In genomic region chr18:49949991-49950395, GRCh38 we compare ENCODE assay signal across 16 cellular contexts.
A peak's percentile ranks its signal among the peaks of the same experiment; 100 is the strongest.
DNase-seq lines count a peak whose midpoint lies in the region; ATAC-seq, FAIRE-seq and TF ChIP-seq lines count a peak whose summit lies in the region.
"Had no signal": no experiment of that assay in that cellular context is flagged by ENCODE, and none has a peak within 500 bp of the region (broad histone marks: within the 10 kb centered on the region; RNA-seq: fewer than 3 reads in every experiment).

No MANE protein-coding gene starts in this region.

- H3K36me3 Mint-ChIP-seq in CD8-positive, alpha-beta memory T cell, result peaks cover 0 to 2% (median under 1%) of the 10 kb centered on the region in 3 donors
- no peaks in the 10 kb centered on the region for H3K36me3 Mint-ChIP-seq in effector memory CD8-positive, alpha-beta T cell (ENCODE audit: insufficient read depth)

- CTCF ChIA-PET in CD8-positive, alpha-beta memory T cell (lab: Charles Lee), result no interaction called here

- H3K9me3 ChIP-seq in CD8-positive, alpha-beta memory T cell (ENCODE audit: low read length), result no peaks in the 10 kb centered on the region
- no peaks in the 10 kb centered on the region for H3K9me3 ChIP-seq in esophagus squamous epithelium
- H3K9me3 ChIP-seq: gastroesophageal sphincter, neutrophil, stomach had no signal

- peak; percentile 74 for ATAC-seq in effector memory CD8-positive, alpha-beta T cell (replicated peaks)
- ATAC-seq in HG03521 (IDR thresholded peaks at IDR 0.05; ENCODE audit: unreplicated experiment), result no peak
- ATAC-seq: gastroesophageal sphincter, Panc1 had no signal

- no peak for TF ChIP-seq POLR2A in esophagus squamous epithelium (IDR thresholded peaks at IDR 0.05)

- peak in 2 of 5 donors; percentile 36 to 56 for DNase-seq in CD8-positive, alpha-beta memory T cell
- DNase-seq in GM19239 (ENCODE audit: insufficient read length, low spot score) (no peak), NOMO-1 treated with dmso at 0.1 percent for 144 hours (lab: John Stamatoyannopoulos, UW; ENCODE audit: unreplicated experiment) (peak; percentile 52), esophagus squamous epithelium (lab: John Stamatoyannopoulos, UW) (no peak), NCI-H2029 (lab: John Stamatoyannopoulos, UW) (no peak)
- DNase-seq in effector memory CD8-positive, alpha-beta T cell, result peak in 2 of 3 experiments; percentile 5
- DNase-seq: activated CD4-positive, CD25-positive, alpha-beta regulatory T cell treated with anti-CD3 and anti-CD28 coated beads, Interleukin-2, amount 50 U/mL, for 72 hours; Calu3; cerebellar nuclear complex; NCI-H1092 treated with DMSO at 0.1 percent for 48 hours; NCI-H226; stomach had no signal

- no peak overlapping the region for H3K27ac ChIP-seq in CD8-positive, alpha-beta memory T cell (ENCODE audit: low read depth, low read length)
- H3K27ac ChIP-seq in esophagus squamous epithelium, result no peak overlapping the region
- H3K27ac ChIP-seq: gastroesophageal sphincter, neutrophil, stomach had no signal

- H3K4me3 ChIP-seq in CD8-positive, alpha-beta memory T cell (ENCODE audit: low read length), result peak overlapping the region; percentile 17
- H3K4me3 ChIP-seq in esophagus squamous epithelium, result no peak overlapping the region
- H3K4me3 ChIP-seq: gastroesophageal sphincter, stomach had no signal

- POLR2A ChIA-PET in CD8-positive, alpha-beta memory T cell (lab: Charles Lee), result no interaction called here

- H3K27me3 ChIP-seq in CD8-positive, alpha-beta memory T cell (ENCODE audit: insufficient read depth, low read length, poor library complexity, severe bottlenecking), result no peaks in the 10 kb centered on the region
- H3K27me3 ChIP-seq in esophagus squamous epithelium, result no peaks in the 10 kb centered on the region
- H3K27me3 ChIP-seq: gastroesophageal sphincter, stomach had no signal

- H3K27ac Mint-ChIP-seq in CD8-positive, alpha-beta memory T cell, result peak overlapping the region in 4 of 8 donors; percentile 0 to 70 (median 66)
- no peak overlapping the region for H3K27ac Mint-ChIP-seq in effector memory CD8-positive, alpha-beta T cell

- H3K4me1 ChIP-seq in CD8-positive, alpha-beta memory T cell (ENCODE audit: insufficient read depth, low read length), result peaks cover 25% of the 10 kb centered on the region
- no peaks in the 10 kb centered on the region for H3K4me1 ChIP-seq in esophagus squamous epithelium
- H3K4me1 ChIP-seq: gastroesophageal sphincter, stomach had no signal

- H3K4me1 Mint-ChIP-seq in CD8-positive, alpha-beta memory T cell, result peaks cover 13 to 17% (median 16%) of the 10 kb centered on the region in 3 donors
- peaks cover 7 to 12% of the 10 kb centered on the region in 2 donors for H3K4me1 Mint-ChIP-seq in effector memory CD8-positive, alpha-beta T cell (ENCODE audit: low read depth in 2 of 2)

- no peak for TF ChIP-seq CTCF in esophagus squamous epithelium (IDR thresholded peaks at IDR 0.05)

- peak overlapping the region in 6 of 7 donors; percentile 34 to 68 (median 61) for H3K4me3 Mint-ChIP-seq in CD8-positive, alpha-beta memory T cell
- H3K4me3 Mint-ChIP-seq in effector memory CD8-positive, alpha-beta T cell, result peak overlapping the region in 1 of 2 donors; percentile 69

- FAIRE-seq in GM19239 (lab: Jason Lieb, UNC), result peak; percentile 78

- WGBS in esophagus squamous epithelium, 2 donors, result 15 to 41% methylated on average over 2 of the region's 2 CpGs

- no peaks in the 10 kb centered on the region for H3K36me3 ChIP-seq in CD8-positive, alpha-beta memory T cell (ENCODE audit: insufficient read depth, low read length)
- H3K36me3 ChIP-seq in esophagus squamous epithelium, result peaks cover 0 to 16% (median 0%) of the 10 kb centered on the region in 3 donors
- H3K36me3 ChIP-seq: gastroesophageal sphincter, neutrophil had no signal

- intact Hi-C loops in esophagus squamous epithelium (cut with DNase I), result no loop called here

- peaks cover 13 to 32% of the 10 kb centered on the region in 2 donors for H3K27me3 Mint-ChIP-seq in CD8-positive, alpha-beta memory T cell
- H3K27me3 Mint-ChIP-seq in effector memory CD8-positive, alpha-beta T cell, result peaks cover 32 to 42% of the 10 kb centered on the region in 2 donors

- no peaks in the 10 kb centered on the region for H3K9me3 Mint-ChIP-seq in CD8-positive, alpha-beta memory T cell
- no peaks in the 10 kb centered on the region for H3K9me3 Mint-ChIP-seq in effector memory CD8-positive, alpha-beta T cell

Comparison
In these comparisons a context has a peak if more than half of its experiments do, and no peak if none do; other contexts are left out.
1. DNase-seq: peak in NOMO-1 treated with dmso at 0.1 percent for 144 hours (single experiment) and effector memory CD8-positive, alpha-beta T cell (2 of 3); none in GM19239 (single experiment), esophagus squamous epithelium (single experiment) and NCI-H2029 (single experiment).